Comparison of ENCODE assay signal across 11 cellular contexts in the genomic region with DNA sequence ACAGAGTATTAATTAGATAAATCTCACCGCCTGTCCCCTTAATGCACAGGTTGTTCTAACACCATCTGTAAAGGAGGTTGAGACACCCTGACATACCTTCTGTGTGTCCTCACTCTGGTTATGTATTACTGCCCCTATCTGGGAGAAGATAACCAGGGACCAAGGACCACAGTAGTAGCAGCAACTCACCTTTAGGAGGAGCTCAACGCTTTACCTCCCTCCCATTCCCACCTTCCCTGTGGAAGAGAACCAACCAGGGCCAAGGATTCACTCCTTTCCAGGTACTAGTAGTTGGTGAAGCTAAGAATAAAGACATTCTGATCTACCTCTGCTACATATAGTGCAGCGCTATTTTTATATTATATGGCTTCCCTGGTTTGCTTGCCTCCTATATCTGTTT.
DNase-seq lines count a peak whose midpoint lies in the region; ATAC-seq, FAIRE-seq and TF ChIP-seq lines count a peak whose summit lies in the region.
"Had no signal": no experiment of that assay in that cellular context is flagged by ENCODE, and none has a peak within 500 bp of the region (broad histone marks: within the 10 kb centered on the region; RNA-seq: fewer than 3 reads in every experiment).

No MANE protein-coding gene starts in this region.

- H3K27ac ChIP-seq in RWPE1 (no peak overlapping the region), keratinocyte (ENCODE audit: control insufficient read depth, insufficient read depth, low read length) (no peak overlapping the region)
- H3K27ac ChIP-seq: transverse colon had no signal

- ATAC-seq in HG03280 (IDR thresholded peaks at IDR 0.05; ENCODE audit: unreplicated experiment), result no peak
- no peak for ATAC-seq in GM18858 (IDR thresholded peaks at IDR 0.05; ENCODE audit: unreplicated experiment)
- no peak for ATAC-seq in HG02642 (IDR thresholded peaks at IDR 0.05; ENCODE audit: poor library complexity, unreplicated experiment)

- CTCF ChIA-PET in RWPE1 (lab: Yijun Ruan, JAX), result no interaction called here

- POLR2A ChIA-PET in RWPE1 (lab: Yijun Ruan, JAX; ENCODE audit: low non-redundant PET), result no interaction called here

- dilution Hi-C loops in keratinocyte (cut with MboI; ENCODE audit: extremely low pct_ligation_motif_present, low sequenced_read_pairs), result no loop called here

- H3K36me3 ChIP-seq in keratinocyte (ENCODE audit: control insufficient read depth in 2 of 2, extremely low read depth in 1 of 2, insufficient read depth in 2 of 2, low read length in 2 of 2), result no peaks in the 10 kb centered on the region
- H3K36me3 ChIP-seq: transverse colon had no signal

- no peaks in the 10 kb centered on the region for H4K20me1 ChIP-seq in keratinocyte (ENCODE audit: control insufficient read depth, extremely low read depth, insufficient read depth, low read length)

- H3K79me2 ChIP-seq in keratinocyte (ENCODE audit: control insufficient read depth, insufficient read depth, low read length), result no peaks in the 10 kb centered on the region

- no peak overlapping the region for H3K4me3 ChIP-seq in keratinocyte (ENCODE audit: control insufficient read depth in 2 of 3, extremely low read depth in 1 of 3, insufficient read depth in 2 of 3, low read depth in 1 of 3, low read length in 3 of 3)
- H3K4me3 ChIP-seq: transverse colon had no signal

- no peaks in the 10 kb centered on the region for H3K4me1 ChIP-seq in keratinocyte (ENCODE audit: control insufficient read depth, extremely low read depth, insufficient read depth, low read length)
- H3K4me1 ChIP-seq: transverse colon had no signal

- no peak for DNase-seq in D721Med (ENCODE audit: insufficient read length, low spot score)
- peak; percentile 21 for DNase-seq in HuH-7 (ENCODE audit: low spot score)
- peak; percentile 26 for DNase-seq in RWPE1 (ENCODE audit: low spot score)
- DNase-seq in keratinocyte (ENCODE audit: low read depth, low spot score), result no peak
- DNase-seq in NK-92 (lab: John Stamatoyannopoulos, UW; ENCODE audit: unreplicated experiment), result no peak
- DNase-seq: activated CD4-positive, alpha-beta T cell treated with anti-CD3 and anti-CD28 coated beads for 48 hours; DMS79 treated with DMSO at 0.1 percent for 48 hours; transverse colon had no signal

- TF ChIP-seq CTCF in D721Med (IDR thresholded peaks at IDR 0.05; ENCODE audit: insufficient read depth, missing control alignments), result peak; percentile 18
- peak; percentile 16; the same call in 1 of the 2 replicates for TF ChIP-seq CTCF in RWPE1 (conservative IDR thresholded peaks at IDR 0.05; ENCODE audit: low read depth)
- TF ChIP-seq CTCF in keratinocyte (optimal IDR thresholded peaks at IDR 0.05 in 1 of 3, IDR thresholded peaks at IDR 0.05 in 1 of 3, conservative IDR thresholded peaks at IDR 0.05 in 1 of 3; ENCODE audit: extremely low read depth in 1 of 3, insufficient read depth in 2 of 3, low read length in 3 of 3), result peak; percentile 23 to 55 (median 24)

- no peak overlapping the region for H3K9ac ChIP-seq in keratinocyte (ENCODE audit: control insufficient read depth, extremely low read depth, insufficient read depth, low read length)

- H2AFZ ChIP-seq in keratinocyte (ENCODE audit: control insufficient read depth, low read length), result no peak overlapping the region

- H3K9me3 ChIP-seq in keratinocyte (ENCODE audit: control insufficient read depth, low read depth, low read length), result no peaks in the 10 kb centered on the region
- H3K9me3 ChIP-seq: transverse colon had no signal

- no peak overlapping the region for H3K4me2 ChIP-seq in keratinocyte (ENCODE audit: control insufficient read depth, extremely low read depth, insufficient read depth, low read depth, low read length)

- no peaks in the 10 kb centered on the region for H3K9me1 ChIP-seq in keratinocyte (ENCODE audit: control insufficient read depth, extremely low read depth, insufficient read depth, low read length)

- FAIRE-seq in D721Med (lab: Jason Lieb, UNC) (no peak), keratinocyte (lab: Jason Lieb, UNC) (no peak)

- no peaks in the 10 kb centered on the region for H3K27me3 ChIP-seq in keratinocyte (ENCODE audit: control insufficient read depth, extremely low read depth, insufficient read depth, low read length)
- H3K27me3 ChIP-seq: transverse colon had no signal

Comparison
In these comparisons a context has a peak if more than half of its experiments do, and no peak if none do; other contexts are left out.
1. DNase-seq: peak in HuH-7 (single experiment) and RWPE1 (single experiment); none in D721Med (single experiment), keratinocyte (single experiment) and NK-92 (single experiment).
2. Peak in every context shown above with its lines, with median percentiles within 50 percentile points of each other: CTCF ChIP-seq.